Comparison of ENCODE assay signal across 20 cellular contexts in the genomic region with DNA sequence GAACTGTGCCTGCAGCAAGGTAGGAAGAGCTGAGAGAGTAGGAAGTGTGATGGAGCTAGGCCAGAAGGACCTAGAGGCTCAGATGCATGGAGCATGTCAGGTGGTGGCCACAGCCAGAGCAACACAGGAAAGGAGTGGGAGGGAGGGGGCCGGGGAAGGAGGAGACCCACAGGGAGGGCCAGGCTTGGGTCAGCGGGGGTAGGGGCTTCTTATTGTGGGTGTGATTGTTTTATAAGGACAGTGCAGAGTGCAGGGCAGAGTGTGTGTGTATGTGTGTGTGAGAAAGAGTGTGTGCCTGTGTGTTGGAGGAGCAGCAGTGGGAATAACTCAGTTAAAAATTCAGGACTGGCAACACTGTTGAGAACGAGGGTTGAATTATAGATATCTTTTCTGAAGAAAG.
"Had no signal": no experiment of that assay in that cellular context is flagged by ENCODE, and none has a peak within 500 bp of the region (broad histone marks: within the 10 kb centered on the region; RNA-seq: fewer than 3 reads in every experiment).

No MANE protein-coding gene starts in this region.

- H3K4me1 ChIP-seq: gastrocnemius medialis, tibial nerve, vagina had no signal

- H3K27ac Mint-ChIP-seq: activated CD4-positive, alpha-beta T cell treated with anti-CD3 and anti-CD28 coated beads, Interleukin-2, amount 10 ng/mL, durations not matched to agents 7 days and 5 days; activated CD8-positive, alpha-beta T cell treated with anti-CD3 and anti-CD28 coated beads, Interleukin-2, amount 10 ng/mL, durations not matched to agents 7 days and 5 days; activated naive CD4-positive, alpha-beta T cell treated with anti-CD3 and anti-CD28 coated beads for 36 hours; naive B cell; T-helper 1 cell treated with Interleukin-12 subunit alpha and Interleukin-12 subunit beta and Interleukin-4 antibody, amounts not matched to agents 30 μg/mL and 1 μg/mL, for 36 hours had no signal

- H3K36me3 Mint-ChIP-seq: naive B cell had no signal

- H3K36me3 ChIP-seq: brain microvascular endothelial cell, gastrocnemius medialis, heart left ventricle, tibial nerve, vagina had no signal

- H3K4me3 Mint-ChIP-seq: activated CD4-positive, alpha-beta T cell treated with anti-CD3 and anti-CD28 coated beads, Interleukin-2, amount 10 ng/mL, durations not matched to agents 7 days and 5 days; activated CD8-positive, alpha-beta T cell treated with anti-CD3 and anti-CD28 coated beads, Interleukin-2, amount 10 ng/mL, durations not matched to agents 7 days and 5 days; activated naive CD4-positive, alpha-beta T cell treated with anti-CD3 and anti-CD28 coated beads for 36 hours; activated T-cell treated with anti-CD3 and anti-CD28 coated beads, Interleukin-2, amount 50 U/mL, for 4 hours; central memory CD8-positive, alpha-beta T cell; T-helper 1 cell treated with Interleukin-12 subunit alpha and Interleukin-12 subunit beta and Interleukin-4 antibody, amounts not matched to agents 30 μg/mL and 1 μg/mL, for 36 hours had no signal

- ATAC-seq: activated CD8-positive, alpha-beta T cell treated with anti-CD3 and anti-CD28 coated beads, Interleukin-2, amount 10 ng/mL, durations not matched to agents 7 days and 5 days; activated T-cell treated with anti-CD3 and anti-CD28 coated beads, Interleukin-2, amount 50 U/mL, for 4 hours; gastrocnemius medialis; left lobe of liver; mucosa of descending colon had no signal

- H3K27me3 Mint-ChIP-seq: activated CD4-positive, alpha-beta T cell treated with anti-CD3 and anti-CD28 coated beads, Interleukin-2, amount 10 ng/mL, durations not matched to agents 7 days and 5 days; central memory CD8-positive, alpha-beta T cell; naive B cell had no signal

- H3K27me3 ChIP-seq: brain microvascular endothelial cell, gastrocnemius medialis, heart left ventricle, tibial nerve, vagina had no signal

- DNase-seq: activated CD4-positive, alpha-beta T cell treated with anti-CD3 and anti-CD28 coated beads, Interleukin-2, amount 10 ng/mL, durations not matched to agents 7 days and 5 days; activated CD8-positive, alpha-beta memory T cell treated with anti-CD3 and anti-CD28 coated beads, Interleukin-2, amount 50 U/mL, for 4 hours; activated CD8-positive, alpha-beta T cell treated with anti-CD3 and anti-CD28 coated beads, Interleukin-2, amount 10 ng/mL, durations not matched to agents 7 days and 5 days; activated naive CD4-positive, alpha-beta T cell treated with anti-CD3 and anti-CD28 coated beads for 36 hours; activated T-cell treated with anti-CD3 and anti-CD28 coated beads, Interleukin-2, amount 50 U/mL, for 4 hours; brain microvascular endothelial cell; cortex of kidney; effector CD4-positive, alpha-beta T cell; gastrocnemius medialis; kidney; mucosa of descending colon; naive B cell; nucleus accumbens; stimulated activated naive CD4-positive, alpha-beta T cell had no signal

- H3K4me3 ChIP-seq: gastrocnemius medialis, heart left ventricle, mucosa of descending colon, tibial nerve, vagina had no signal

- H3K27ac ChIP-seq: brain microvascular endothelial cell, gastrocnemius medialis, tibial nerve, vagina had no signal

- H3K9me3 ChIP-seq: gastrocnemius medialis, heart left ventricle, mucosa of descending colon, tibial nerve, vagina had no signal

- H3K9me3 Mint-ChIP-seq: activated CD4-positive, alpha-beta T cell treated with anti-CD3 and anti-CD28 coated beads, Interleukin-2, amount 10 ng/mL, durations not matched to agents 7 days and 5 days; activated naive CD4-positive, alpha-beta T cell treated with anti-CD3 and anti-CD28 coated beads for 36 hours; activated T-cell treated with anti-CD3 and anti-CD28 coated beads, Interleukin-2, amount 50 U/mL, for 4 hours; central memory CD8-positive, alpha-beta T cell; naive B cell; T-helper 1 cell treated with Interleukin-12 subunit alpha and Interleukin-12 subunit beta and Interleukin-4 antibody, amounts not matched to agents 30 μg/mL and 1 μg/mL, for 36 hours had no signal
